In genomic region chr7:28369523-28369922, GRCh38 we compare ENCODE assay signal across 27 cellular contexts.
"Had no signal": no experiment of that assay in that cellular context is flagged by ENCODE, and none has a peak within 500 bp of the region (broad histone marks: within the 10 kb centered on the region; RNA-seq: fewer than 3 reads in every experiment).

No MANE protein-coding gene starts in this region.

- FAIRE-seq: colon, frontal cortex, islet of Langerhans had no signal

- H3K9me3 ChIP-seq: lower lobe of right lung, prostate gland, right atrium auricular region, testis, tibial artery had no signal

- H3K4me3 ChIP-seq: dorsolateral prefrontal cortex, hepatocyte, lower lobe of right lung, prostate gland, right atrium auricular region, smooth muscle cell, testis, tibial artery had no signal

- ATAC-seq: left colon; left ventricle myocardium superior; lower lobe of right lung; natural killer cell treated with Interleukin-12 subunit alpha and Interleukin-12 subunit beta and Interleukin-15 and Interleukin-18, amount 100 ng/mL, for 72 hours; sciatic nerve had no signal

- H3K36me3 ChIP-seq: lower lobe of right lung, prostate gland, right atrium auricular region, tibial artery had no signal

- DNase-seq: cerebellar nuclear complex; dorsolateral prefrontal cortex; effector CD4-positive, alpha-beta T cell; head of caudate nucleus; kidney glomerular epithelial cell; left colon; left ventricle myocardium superior; lower lobe of right lung; nucleus accumbens; stimulated activated CD4-positive, alpha-beta T cell treated with anti-CD3 and anti-CD28 coated beads, Interleukin-12 subunit alpha, Interleukin-12 subunit beta, amount 100 ng/mL, for 4 hours; stimulated activated CD4-positive, alpha-beta T cell treated with anti-CD3 and anti-CD28 coated beads, Interleukin-1b, Interleukin-23, amount 100 ng/mL, for 48 hours; stimulated activated CD4-positive, alpha-beta T cell treated with anti-CD3 and anti-CD28 coated beads, Interleukin-4, amount 100 ng/mL, for 1 hour; stimulated activated CD8-positive, alpha-beta memory T cell treated with anti-CD3 and anti-CD28 coated beads, Interleukin-4, amount 100 ng/mL, for 48 hours; stimulated activated naive CD4-positive, alpha-beta T cell; substantia nigra; testis; tibial artery had no signal

- H3K4me3 Mint-ChIP-seq: natural killer cell treated with Interleukin-12 subunit alpha and Interleukin-12 subunit beta and Interleukin-15 and Interleukin-18, amount 100 ng/mL, for 72 hours; type B pancreatic cell had no signal

- H3K27ac ChIP-seq: dorsolateral prefrontal cortex, hepatocyte, lower lobe of right lung, prostate gland, right atrium auricular region, testis, tibial artery had no signal

- H3K27ac Mint-ChIP-seq: natural killer cell treated with Interleukin-12 subunit alpha and Interleukin-12 subunit beta and Interleukin-15 and Interleukin-18, amount 100 ng/mL, for 72 hours; type B pancreatic cell had no signal

- H3K4me1 ChIP-seq: lower lobe of right lung, prostate gland, right atrium auricular region, testis, tibial artery had no signal

- H3K27me3 ChIP-seq: hepatocyte, right atrium auricular region, testis, tibial artery had no signal
